Comparison of ENCODE assay signal across 8 cellular contexts in the genomic region with DNA sequence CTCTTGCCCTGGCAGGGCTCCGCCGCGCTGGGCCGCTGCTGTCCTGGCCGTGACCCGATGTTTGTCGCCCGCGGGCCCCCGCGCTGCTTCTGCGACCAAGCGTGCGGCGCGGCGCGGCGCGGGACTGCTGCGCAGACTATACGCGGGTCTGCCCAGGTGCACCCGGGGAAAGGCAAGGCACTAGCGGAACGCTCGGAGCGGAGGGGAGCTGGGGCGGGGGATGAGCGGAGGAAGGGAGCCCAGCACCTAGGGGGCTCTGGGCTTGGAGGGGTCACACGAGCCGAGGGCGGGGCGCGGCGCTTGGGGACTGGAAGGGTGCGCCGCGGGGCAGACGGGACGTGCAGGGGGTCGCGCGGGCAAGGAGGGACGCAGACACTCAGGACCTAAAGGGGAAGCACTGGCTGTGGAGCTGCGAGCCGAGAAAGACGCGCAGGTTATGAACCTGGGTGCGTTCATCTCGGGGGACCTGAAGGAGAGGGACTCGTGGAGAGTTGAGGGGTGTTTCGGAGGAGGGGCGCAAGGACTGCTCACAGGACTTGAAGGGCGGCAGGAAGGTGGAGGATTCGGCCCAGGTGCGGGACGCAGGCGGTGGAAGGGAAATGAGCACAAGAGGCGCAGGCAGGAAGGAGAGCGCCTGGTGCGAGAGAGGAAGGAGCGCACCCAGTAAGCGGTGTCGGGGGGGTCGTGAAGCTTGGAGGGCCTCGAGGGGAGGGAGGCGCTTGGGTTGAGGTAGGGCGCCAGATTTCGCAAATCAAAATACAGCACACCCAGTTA. TPM values are rescaled to one million over a fixed set of nuclear protein-coding genes. Genes with fewer than 3 reads are reported as not detected.
A peak's percentile ranks its signal among the peaks of the same experiment; 100 is the strongest.
DNase-seq lines count a peak whose midpoint lies in the region; ATAC-seq, FAIRE-seq and TF ChIP-seq lines count a peak whose summit lies in the region.

No MANE protein-coding gene starts in this region.

- no TSS peak for BruUV-seq in endothelial cell of umbilical vein (replicated peaks; lab: Mats Ljungman, UMichigan)

- H4K20me1 ChIP-seq in DND-41 (ENCODE audit: insufficient read depth, low read length) (no peaks in the 10 kb centered on the region), endothelial cell of umbilical vein (replicated peaks; ENCODE audit: control insufficient read depth, extremely low read depth, insufficient read depth, low read length) (no peaks in the 10 kb centered on the region), osteoblast (ENCODE audit: insufficient read depth, low read length) (no peaks in the 10 kb centered on the region)

- H3K36me3 ChIP-seq in DND-41 (ENCODE audit: insufficient read depth, low read length) (no peaks in the 10 kb centered on the region), endothelial cell of umbilical vein (ENCODE audit: control insufficient read depth in 2 of 2, extremely low read depth in 1 of 2, insufficient read depth in 2 of 2, low read length in 2 of 2) (no peaks in the 10 kb centered on the region), osteoblast (ENCODE audit: insufficient read depth, low read length) (no peaks in the 10 kb centered on the region), tibial nerve (no peaks in the 10 kb centered on the region)

- dilution Hi-C loops in endothelial cell of umbilical vein (cut with MboI; ENCODE audit: extremely low pct_ligation_motif_present, low sequenced_read_pairs) = no loop called here

- H3K9me1 ChIP-seq in endothelial cell of umbilical vein (replicated peaks; ENCODE audit: control insufficient read depth, extremely low read depth, insufficient read depth, low read length) = no peaks in the 10 kb centered on the region

- DNase-seq in DND-41 (peak; percentile 59), endothelial cell of umbilical vein (ENCODE audit: low read depth, low spot score) (no peak), osteoblast (ENCODE audit: insufficient read length, low spot score, missing footprints) (no peak), NOMO-1 (lab: John Stamatoyannopoulos, UW; ENCODE audit: unreplicated experiment in 2 of 2) (no peak), SKM-1 (lab: John Stamatoyannopoulos, UW; ENCODE audit: unreplicated experiment) (no peak), NCI-H1930 (lab: John Stamatoyannopoulos, UW) (no peak), tibial nerve (ENCODE audit: low spot score in 2 of 2) (no peak)

- H3K27me3 ChIP-seq in DND-41 (ENCODE audit: insufficient read depth, low read length, poor library complexity) (peaks cover 47% of the 10 kb centered on the region), endothelial cell of umbilical vein (ENCODE audit: control insufficient read depth in 2 of 2, insufficient read depth in 2 of 2, low read length in 2 of 2) (peaks cover 34 to 54% of the 10 kb centered on the region in 2 experiments), osteoblast (ENCODE audit: insufficient read depth, low read length) (peaks cover 72% of the 10 kb centered on the region), tibial nerve (peaks cover 3 to 71% of the 10 kb centered on the region in 2 donors)

- no peak for FAIRE-seq in endothelial cell of umbilical vein (lab: Jason Lieb, UNC)

- ATAC-seq in DND-41 (ENCODE audit: insufficient read depth, low read depth) = peak; percentile 57

- TF ChIP-seq EP300 in tibial nerve (IDR thresholded peaks at IDR 0.05) = no peak

- no peaks in the 10 kb centered on the region for H3K9me3 ChIP-seq in DND-41 (ENCODE audit: insufficient read depth, low read length, severe bottlenecking)
- no peaks in the 10 kb centered on the region for H3K9me3 ChIP-seq in endothelial cell of umbilical vein (replicated peaks; ENCODE audit: control insufficient read depth, insufficient read depth, low read length)
- no peaks in the 10 kb centered on the region for H3K9me3 ChIP-seq in osteoblast (ENCODE audit: low read depth, low read length)
- H3K9me3 ChIP-seq in tibial nerve = no peaks in the 10 kb centered on the region

- CTCF ChIA-PET in endothelial cell of umbilical vein (lab: Charles Lee) = interaction anchor here (2.6 to 5.9 kb wide), 2 partner anchors 27 to 73 kb away, joined by 11 to 121 read pairs; no protein-coding TSS in a partner anchor

- H3K9ac ChIP-seq in DND-41 (ENCODE audit: low read depth, low read length) (peak overlapping the region; percentile 24; the same call in 1 of the 2 replicates), endothelial cell of umbilical vein (replicated peaks; ENCODE audit: extremely low read depth, insufficient read depth, low read length) (no peak overlapping the region)

- peak overlapping the region; percentile 65 for H2AFZ ChIP-seq in DND-41 (ENCODE audit: low read depth, low read length)
- H2AFZ ChIP-seq in endothelial cell of umbilical vein (ENCODE audit: low read depth, low read length) = no peak overlapping the region
- peak overlapping the region; percentile 47 for H2AFZ ChIP-seq in osteoblast (ENCODE audit: low read length)

- H3K27ac ChIP-seq in DND-41 (ENCODE audit: low read length) = no peak overlapping the region
- H3K27ac ChIP-seq in VCaP = peak overlapping the region; percentile 37; the same call in 1 of the 2 replicates
- no peak overlapping the region for H3K27ac ChIP-seq in endothelial cell of umbilical vein (ENCODE audit: insufficient read depth, low read depth, low read length)
- H3K27ac ChIP-seq in osteoblast (ENCODE audit: low read depth, low read length) = no peak overlapping the region
- no peak overlapping the region for H3K27ac ChIP-seq in tibial nerve

- intact Hi-C loops in endothelial cell of umbilical vein (cut with micrococcal nuclease) = no loop called here

- H3K79me2 ChIP-seq in DND-41 (ENCODE audit: insufficient read depth, low read length) = no peaks in the 10 kb centered on the region
- H3K79me2 ChIP-seq in endothelial cell of umbilical vein (ENCODE audit: control insufficient read depth, insufficient read depth, low read length) = no peaks in the 10 kb centered on the region
- no peaks in the 10 kb centered on the region for H3K79me2 ChIP-seq in osteoblast (ENCODE audit: insufficient read depth, low read length)

- TF ChIP-seq POLR2A in endothelial cell of umbilical vein (IDR thresholded peaks at IDR 0.05; ENCODE audit: low read depth, low read length) (no peak), tibial nerve (IDR thresholded peaks at IDR 0.05) (no peak)

- peak overlapping the region in 1 of 2 experiments; percentile 54; a peak in 2 of 4 replicates for H3K4me3 ChIP-seq in DND-41 (ENCODE audit: low read depth in 1 of 2, low read length in 2 of 2)
- peak overlapping the region in 1 of 3 experiments; percentile 18 for H3K4me3 ChIP-seq in endothelial cell of umbilical vein (replicated peaks in 1 of 3; ENCODE audit: insufficient read depth in 1 of 3, low read depth in 1 of 3, low read length in 3 of 3)
- no peak overlapping the region for H3K4me3 ChIP-seq in osteoblast (ENCODE audit: insufficient read depth, low read length)
- H3K4me3 ChIP-seq in tibial nerve = peak overlapping the region in 2 of 4 donors; percentile 16 to 23

- POLR2A ChIA-PET in endothelial cell of umbilical vein (lab: Charles Lee) = interaction anchor here (0.6 kb wide), 1 partner anchor 42 kb away, joined by 5 read pairs; no protein-coding TSS in a partner anchor

- 1% methylated on average over 48 to 64 of the region's 70 CpGs for WGBS in tibial nerve, 2 donors

- TF ChIP-seq CTCF in DND-41 (IDR thresholded peaks at IDR 0.05; ENCODE audit: borderline replicate concordance, extremely low read depth, low read length, poor library complexity, severe bottlenecking) (no peak), VCaP (conservative IDR thresholded peaks at IDR 0.05) (peak; percentile 19; the same call in 1 of the 2 replicates), endothelial cell of umbilical vein (IDR thresholded peaks at IDR 0.05; ENCODE audit: extremely low read depth in 1 of 2, insufficient read depth in 1 of 2, low read depth in 1 of 2, low read length in 2 of 2) (no peak), osteoblast (IDR thresholded peaks at IDR 0.05; ENCODE audit: extremely low read depth, low read depth, low read length) (no peak), tibial nerve (IDR thresholded peaks at IDR 0.05) (no peak)

- H3K4me1 ChIP-seq in DND-41 (ENCODE audit: insufficient read depth, low read length) = peaks cover 22% of the 10 kb centered on the region
- peaks cover 8% of the 10 kb centered on the region for H3K4me1 ChIP-seq in endothelial cell of umbilical vein (ENCODE audit: control insufficient read depth, extremely low read depth, insufficient read depth, low read length)
- peaks cover 2% of the 10 kb centered on the region for H3K4me1 ChIP-seq in osteoblast (ENCODE audit: insufficient read depth, low read length)
- peaks cover 0 to 18% (median 3%) of the 10 kb centered on the region in 4 donors for H3K4me1 ChIP-seq in tibial nerve

- H3K4me2 ChIP-seq in DND-41 (ENCODE audit: insufficient read depth, low read length) (peak overlapping the region; percentile 73), endothelial cell of umbilical vein (ENCODE audit: insufficient read depth, low read length) (peak overlapping the region; percentile 30), osteoblast (ENCODE audit: insufficient read depth, low read length) (no peak overlapping the region)

TF ChIP-seq in endothelial cell of umbilical vein, 7 proteins besides CTCF, POLR2A, EP300 and RAD21:
- TF ChIP-seq POLR2AphosphoS5 (IDR thresholded peaks at IDR 0.05; ENCODE audit: insufficient read depth, low read depth, low read length) = no peak
- TF ChIP-seq EZH2 (IDR thresholded peaks at IDR 0.05; ENCODE audit: borderline replicate concordance, low read depth, low read length, severe bottlenecking) = peak; percentile 99

RNA-seq across cellular contexts. Expression of gene ZNFX1, which starts 40.8 kb away (rescaled TPM):
- total RNA-seq in endothelial cell of umbilical vein (26.5 and 27.9 TPM in 2 replicates), osteoblast (56.6 and 61.5 TPM in 2 replicates), tibial nerve (10 to 100 TPM; 35.0 to 45.2 (median 39.1) TPM)
- polyA plus RNA-seq in endothelial cell of umbilical vein = 6.8 and 8.3 TPM in 2 replicates
- polyA plus RNA-seq in endothelial cell of umbilical vein (2011; cell fraction: cytosol; rRNA removed) = 7.8 and 8.6 TPM in 2 replicates
- polyA plus RNA-seq in endothelial cell of umbilical vein (2011; cell fraction: nucleus; rRNA removed) = 10.1 and 13.9 TPM in 2 replicates
- 24.5 and 24.7 TPM in 2 replicates for polyA plus RNA-seq in endothelial cell of umbilical vein (2012)
- 24.3 and 29.8 TPM in 2 replicates for polyA minus RNA-seq in endothelial cell of umbilical vein
- 13.3 TPM for polyA minus RNA-seq in endothelial cell of umbilical vein (2011; cell fraction: cytosol; rRNA and poly(A)+ RNA removed)
- 12.7 and 22.2 TPM in 2 replicates for polyA minus RNA-seq in endothelial cell of umbilical vein (2011; cell fraction: nucleus; rRNA and poly(A)+ RNA removed)
